Comparison of ENCODE assay signal across 8 cellular contexts in the genomic region with DNA sequence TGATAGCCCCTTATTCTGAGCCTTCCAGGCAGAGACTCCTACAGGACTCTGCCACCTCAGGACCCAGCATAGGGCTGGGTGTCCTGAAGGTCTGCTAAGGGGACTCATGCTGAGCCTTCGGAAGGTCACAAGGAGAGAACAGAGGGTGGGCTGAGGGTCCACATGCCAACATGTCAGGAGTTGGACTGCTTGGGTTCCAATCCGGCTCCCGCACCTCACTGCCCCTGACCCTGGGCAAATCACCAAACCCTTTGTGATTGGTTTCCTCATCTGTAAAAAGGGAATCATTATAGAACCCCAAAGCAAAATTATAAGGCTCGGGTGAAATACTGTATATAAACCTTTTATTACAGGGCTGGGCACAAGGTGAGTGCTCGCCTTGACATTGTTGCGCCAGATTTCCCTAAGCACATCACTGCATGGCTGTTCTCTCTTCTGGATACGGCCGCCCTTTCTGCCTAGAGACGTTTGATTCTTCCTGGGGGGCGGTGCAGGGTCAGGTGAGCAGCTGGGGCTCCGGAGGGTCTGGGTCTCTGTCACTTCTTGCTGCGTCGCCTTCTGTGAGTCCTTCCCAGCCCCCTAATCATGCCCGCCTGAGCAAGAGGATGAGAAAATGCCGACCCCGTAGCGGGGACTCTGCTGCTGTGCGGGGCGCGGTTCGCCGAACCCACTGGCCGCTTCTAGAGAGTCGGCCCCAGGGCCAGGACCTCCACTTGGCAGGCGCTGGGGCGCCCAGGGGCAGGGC.
DNase-seq lines count a peak whose midpoint lies in the region; ATAC-seq and TF ChIP-seq lines count a peak whose summit lies in the region.

No MANE protein-coding gene starts in this region.

- peak overlapping the region; percentile 42 to 72 (median 62) for H3K4me3 ChIP-seq in heart right ventricle
- H3K4me3 ChIP-seq in skin epidermis: peak overlapping the region; percentile 37 to 69 (median 55)

- no peaks in the 10 kb centered on the region for H3K9me3 ChIP-seq in T-helper 17 cell (ENCODE audit: control insufficient read depth, low read length, poor library complexity, severe bottlenecking)
- H3K9me3 ChIP-seq in heart right ventricle: peaks cover 0 to 6% (median 0%) of the 10 kb centered on the region in 11 donors

- ATAC-seq in T-helper 17 cell (peak; percentile 4), heart right ventricle (peak in 1 of 8 donors; percentile 2), GM18909 (IDR thresholded peaks at IDR 0.05; ENCODE audit: poor library complexity, unreplicated experiment) (no peak), GM18505 (IDR thresholded peaks at IDR 0.05; ENCODE audit: unreplicated experiment) (no peak), GM19463 (IDR thresholded peaks at IDR 0.05; ENCODE audit: unreplicated experiment) (no peak)

- H3K27ac ChIP-seq in heart right ventricle (peak overlapping the region; percentile 47 to 86 (median 80)), skin epidermis (peak overlapping the region in 20 of 21 experiments; percentile 43 to 82 (median 76))

- peaks cover 4 to 24% (median 13%) of the 10 kb centered on the region in 9 donors for H3K4me1 ChIP-seq in heart right ventricle

- H3K4me3 Mint-ChIP-seq in HFFc6 (peak overlapping the region; percentile 83), T-helper 17 cell (peak overlapping the region; percentile 86)

- DNase-seq in HFFc6 (no peak), T-helper 17 cell (no peak), heart right ventricle (no peak), NCI-H2081 (lab: John Stamatoyannopoulos, UW) (no peak)

- no peak for TF ChIP-seq POLR2A in GM18505 (IDR thresholded peaks at IDR 0.05; ENCODE audit: borderline replicate concordance, extremely low read depth, insufficient read depth, insufficient read length)

- H3K4me1 Mint-ChIP-seq in HFFc6 (ENCODE audit: low read depth): peaks cover 26% of the 10 kb centered on the region
- no peaks in the 10 kb centered on the region for H3K4me1 Mint-ChIP-seq in T-helper 17 cell

- no peaks in the 10 kb centered on the region for H3K36me3 ChIP-seq in heart right ventricle

- no peaks in the 10 kb centered on the region for H3K9me3 Mint-ChIP-seq in HFFc6

- intact Hi-C loops in heart right ventricle (cut with DNase I): loop anchor here in 3 of 10 donors (1.0 to 10.0 kb wide), 4 partner anchors 13 to 73 kb away; no protein-coding TSS in a partner anchor

- no peaks in the 10 kb centered on the region for H3K27me3 ChIP-seq in heart right ventricle

- H3K27me3 Mint-ChIP-seq in HFFc6 (ENCODE audit: insufficient read depth) (peaks cover 2% of the 10 kb centered on the region; the same call in 1 of the 2 replicates), T-helper 17 cell (no peaks in the 10 kb centered on the region)

- TF ChIP-seq CTCF in HFFc6 (IDR thresholded peaks at IDR 0.05): no peak
- TF ChIP-seq CTCF in heart right ventricle (IDR thresholded peaks at IDR 0.05): no peak

- 20 to 23% methylated on average over 25 to 26 of the region's 26 CpGs for WGBS in heart right ventricle, 2 donors

- H3K27ac Mint-ChIP-seq in HFFc6 (peak overlapping the region; percentile 84), T-helper 17 cell (peak overlapping the region; percentile 63)

- H3K36me3 Mint-ChIP-seq in HFFc6 (ENCODE audit: low read depth) (no peaks in the 10 kb centered on the region), T-helper 17 cell (ENCODE audit: low read depth) (no peaks in the 10 kb centered on the region)
